In the genomic region with DNA sequence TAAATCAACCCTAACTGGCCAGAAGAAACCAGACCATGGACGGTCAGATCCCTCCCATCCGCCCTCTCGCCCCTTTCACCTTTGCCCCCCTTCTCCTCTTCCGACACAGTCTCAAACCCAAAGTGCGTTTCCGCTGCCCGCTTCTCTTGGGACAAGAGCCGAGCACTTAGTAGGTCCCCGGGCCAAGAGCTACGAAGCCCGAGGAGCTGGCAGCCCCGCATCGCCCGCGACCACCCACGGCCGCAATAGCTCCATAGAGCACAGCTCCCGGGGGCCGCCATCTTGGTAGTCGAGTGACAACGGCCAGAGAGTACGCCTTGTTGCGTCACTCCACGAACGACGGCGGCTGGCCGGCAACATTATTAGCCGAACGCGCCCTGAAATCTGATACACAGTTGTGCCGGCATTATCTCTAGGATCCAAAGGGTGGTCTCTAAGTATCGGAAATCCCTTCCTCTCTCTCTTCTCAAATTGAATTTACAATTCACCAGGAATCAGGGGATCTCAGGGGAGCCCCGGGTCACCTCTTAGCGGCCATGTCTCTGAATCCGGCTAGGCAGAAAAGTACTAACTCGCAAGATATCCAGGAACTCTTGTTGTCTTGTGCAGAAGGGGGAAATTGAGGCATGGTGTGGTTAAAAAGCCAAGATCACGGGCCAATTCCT, we compare ENCODE assay signal across 8 cellular contexts. TPM values are rescaled to one million over a fixed set of nuclear protein-coding genes. Genes with fewer than 3 reads are reported as not detected.
A peak's percentile ranks its signal among the peaks of the same experiment; 100 is the strongest.
DNase-seq lines count a peak whose midpoint lies in the region; ATAC-seq and TF ChIP-seq lines count a peak whose summit lies in the region.

A gene with protein sequence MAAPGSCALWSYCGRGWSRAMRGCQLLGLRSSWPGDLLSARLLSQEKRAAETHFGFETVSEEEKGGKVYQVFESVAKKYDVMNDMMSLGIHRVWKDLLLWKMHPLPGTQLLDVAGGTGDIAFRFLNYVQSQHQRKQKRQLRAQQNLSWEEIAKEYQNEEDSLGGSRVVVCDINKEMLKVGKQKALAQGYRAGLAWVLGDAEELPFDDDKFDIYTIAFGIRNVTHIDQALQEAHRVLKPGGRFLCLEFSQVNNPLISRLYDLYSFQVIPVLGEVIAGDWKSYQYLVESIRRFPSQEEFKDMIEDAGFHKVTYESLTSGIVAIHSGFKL (minus strand): TSS at position 298 of the 665 bp plus-strand sequence. CDS start 17 bp downstream, at position 281.

- H2AFZ ChIP-seq in neural progenitor cell (replicated peaks), result peak within 1 kb of the TSS; percentile 95

- no peaks in the 10 kb centered on the region for H3K9me3 Mint-ChIP-seq in neural progenitor cell

- no peaks in the 10 kb centered on the region for H3K36me3 ChIP-seq in neural progenitor cell

- H3K4me1 ChIP-seq in foreskin keratinocyte (peaks cover 11% of the 10 kb centered on the region), neural progenitor cell (peaks cover 8% of the 10 kb centered on the region)

- TF ChIP-seq CTCF in foreskin keratinocyte (conservative IDR thresholded peaks at IDR 0.05) (no peak), neural progenitor cell (IDR thresholded peaks at IDR 0.05) (no peak)

- DNase-seq in Daoy (ENCODE audit: low read depth) (peak; percentile 90), GOT3 (lab: John Stamatoyannopoulos, UW) (peak; percentile 64), LoVo (ENCODE audit: low spot score) (peak; percentile 93), SHP77 treated with DMSO at 0.1 percent for 48 hours (lab: John Stamatoyannopoulos, UW) (peak; percentile 87), foreskin keratinocyte (peak; percentile 61 to 73), neural progenitor cell (ENCODE audit: low spot score) (peak; percentile 97), stromal cell of bone marrow (ENCODE audit: low read depth) (peak; percentile 76)
- peak; percentile 48 to 77 (median 68) for DNase-seq in activated naive CD4-positive, alpha-beta T cell (lab: John Stamatoyannopoulos, UW)

- H3K4me3 ChIP-seq in neural progenitor cell, result peak within 1 kb of the TSS; percentile 87

- peaks cover 4% of the 10 kb centered on the region for H3K27me3 Mint-ChIP-seq in neural progenitor cell (ENCODE audit: insufficient read depth, low read depth)

- peaks cover 15% of the 10 kb centered on the region for H3K79me2 ChIP-seq in neural progenitor cell (ENCODE audit: low read depth)

- no peaks in the 10 kb centered on the region for H4K20me1 ChIP-seq in neural progenitor cell (ENCODE audit: low read depth)

- peak within 1 kb of the TSS; percentile 83 for H3K9ac ChIP-seq in neural progenitor cell

- H3K27me3 ChIP-seq in foreskin keratinocyte (no peaks in the 10 kb centered on the region), neural progenitor cell (no peaks in the 10 kb centered on the region)

- peak; percentile 68 for ATAC-seq in foreskin keratinocyte

- peak within 1 kb of the TSS; percentile 100 for H3K4me3 Mint-ChIP-seq in neural progenitor cell

- H3K4me1 Mint-ChIP-seq in neural progenitor cell, result peaks cover 17% of the 10 kb centered on the region

- peak within 1 kb of the TSS; percentile 100 for H3K27ac Mint-ChIP-seq in neural progenitor cell

- H3K27ac ChIP-seq in foreskin keratinocyte (peak within 1 kb of the TSS; percentile 96), neural progenitor cell (peak within 1 kb of the TSS; percentile 91)

- H3K4me2 ChIP-seq in neural progenitor cell, result peak within 1 kb of the TSS; percentile 81

- peaks cover 23% of the 10 kb centered on the region for H3F3A ChIP-seq in neural progenitor cell (ENCODE audit: low read depth)

- H3K36me3 Mint-ChIP-seq in neural progenitor cell, result peaks cover 5% of the 10 kb centered on the region

- no peaks in the 10 kb centered on the region for H3K9me3 ChIP-seq in neural progenitor cell (ENCODE audit: low read depth)

RNA-seq across cellular contexts. Expression of the gene that starts here (rescaled TPM):
- 55.1 and 67.4 TPM in 2 replicates for total RNA-seq in Daoy (2014; rRNA removed; shearing (Covaris generic))
- 29.2 and 33.0 TPM in 2 replicates for total RNA-seq in foreskin keratinocyte
- 29.1 and 34.7 TPM in 2 replicates for polyA plus RNA-seq in foreskin keratinocyte
- total RNA-seq in neural progenitor cell (ENCODE audit: low replicate concordance), result 66.7 and 72.7 TPM in 2 replicates

Comparison
In these comparisons a context has a peak if more than half of its experiments do, and no peak if none do; other contexts are left out.
1. Peak in every context shown above with its lines: DNase-seq, ATAC-seq, H3K4me3 ChIP-seq and H3K27ac ChIP-seq.